In genomic region chr18:25661836-25662235, GRCh38 we compare ENCODE assay signal across 20 cellular contexts.
"Had no signal": no experiment of that assay in that cellular context is flagged by ENCODE, and none has a peak within 500 bp of the region (broad histone marks: within the 10 kb centered on the region; RNA-seq: fewer than 3 reads in every experiment).

No MANE protein-coding gene starts in this region.

- H3K4me3 ChIP-seq: ascending aorta, spleen, thoracic aorta had no signal

- H2AFZ ChIP-seq: parathyroid adenoma had no signal

- H3K36me3 Mint-ChIP-seq: memory B cell; naive thymus-derived CD8-positive, alpha-beta T cell; stimulated activated naive B cell treated with anti-CD40 and anti-IgM and Interleukin-4, amounts not matched to agents 10 μg/mL and 1 μg/mL and 100 μg/mL, for 72 hours had no signal

- H3K27me3 Mint-ChIP-seq: activated CD8-positive, alpha-beta T cell treated with anti-CD3 and anti-CD28 coated beads for 36 hours; activated naive CD8-positive, alpha-beta T cell treated with anti-CD3 and anti-CD28 coated beads, Interleukin-2, amount 50 U/mL, for 24 hours; activated T-helper 17 cell treated with anti-CD3 and anti-CD28 coated beads, Interleukin-2, amount 50 U/mL, for 72 hours; memory B cell had no signal

- H3K27ac Mint-ChIP-seq: activated CD8-positive, alpha-beta T cell treated with anti-CD3 and anti-CD28 coated beads for 36 hours; activated naive CD8-positive, alpha-beta T cell treated with anti-CD3 and anti-CD28 coated beads, Interleukin-2, amount 50 U/mL, for 24 hours; activated T-helper 17 cell treated with anti-CD3 and anti-CD28 coated beads, Interleukin-2, amount 50 U/mL, for 72 hours; memory B cell; naive thymus-derived CD8-positive, alpha-beta T cell; stimulated activated naive B cell treated with anti-CD40 and anti-IgM and Interleukin-4, amounts not matched to agents 10 μg/mL and 1 μg/mL and 100 μg/mL, for 72 hours had no signal

- H3K9me3 ChIP-seq: ascending aorta, spleen, thoracic aorta had no signal

- H3K4me1 ChIP-seq: ascending aorta, parathyroid adenoma, spleen had no signal

- H3K4me1 Mint-ChIP-seq: activated naive CD8-positive, alpha-beta T cell treated with anti-CD3 and anti-CD28 coated beads, Interleukin-2, amount 50 U/mL, for 24 hours; activated T-helper 17 cell treated with anti-CD3 and anti-CD28 coated beads, Interleukin-2, amount 50 U/mL, for 72 hours; memory B cell; naive thymus-derived CD8-positive, alpha-beta T cell; stimulated activated naive B cell treated with anti-CD40 and anti-IgM and Interleukin-4, amounts not matched to agents 10 μg/mL and 1 μg/mL and 100 μg/mL, for 72 hours had no signal

- H3K4me3 Mint-ChIP-seq: activated CD8-positive, alpha-beta T cell treated with anti-CD3 and anti-CD28 coated beads for 36 hours; activated naive CD8-positive, alpha-beta T cell treated with anti-CD3 and anti-CD28 coated beads, Interleukin-2, amount 50 U/mL, for 24 hours; activated T-helper 17 cell treated with anti-CD3 and anti-CD28 coated beads, Interleukin-2, amount 50 U/mL, for 72 hours; memory B cell; naive thymus-derived CD8-positive, alpha-beta T cell; stimulated activated naive B cell treated with anti-CD40 and anti-IgM and Interleukin-4, amounts not matched to agents 10 μg/mL and 1 μg/mL and 100 μg/mL, for 72 hours had no signal

- H3K9me3 Mint-ChIP-seq: activated CD8-positive, alpha-beta T cell treated with anti-CD3 and anti-CD28 coated beads for 36 hours; activated naive CD8-positive, alpha-beta T cell treated with anti-CD3 and anti-CD28 coated beads, Interleukin-2, amount 50 U/mL, for 24 hours; memory B cell; stimulated activated naive B cell treated with anti-CD40 and anti-IgM and Interleukin-4, amounts not matched to agents 10 μg/mL and 1 μg/mL and 100 μg/mL, for 72 hours had no signal

- DNase-seq: activated CD4-positive, alpha-beta T cell treated with anti-CD3 and anti-CD28 coated beads for 48 hours; activated CD4-positive, CD25-positive, alpha-beta regulatory T cell; activated CD8-positive, alpha-beta T cell treated with anti-CD3 and anti-CD28 coated beads for 36 hours; activated naive CD4-positive, alpha-beta T cell; activated naive CD8-positive, alpha-beta T cell treated with anti-CD3 and anti-CD28 coated beads, Interleukin-2, amount 50 U/mL, for 24 hours; activated T-cell treated with anti-CD3 and anti-CD28 coated beads, Interleukin-2, amount 50 U/mL, for 1 hour; effector CD8-positive, alpha-beta T cell; hippocampal formation; kidney; left ventricle myocardium superior; naive thymus-derived CD8-positive, alpha-beta T cell; spleen; stimulated activated naive B cell treated with anti-CD40 and anti-IgM and Interleukin-4, amounts not matched to agents 10 μg/mL and 1 μg/mL and 100 μg/mL, for 72 hours; T-helper 1 cell; T-helper 9 cell had no signal

- H3K27me3 ChIP-seq: ascending aorta, spleen had no signal

- H3K79me2 ChIP-seq: parathyroid adenoma had no signal

- H3K27ac ChIP-seq: ascending aorta, parathyroid adenoma, thoracic aorta had no signal

- H3K36me3 ChIP-seq: ascending aorta, spleen, thoracic aorta had no signal
